Comparison of ENCODE assay signal across 8 cellular contexts in genomic region chr3:52315977-52316764, GRCh38. TPM values are rescaled to one million over a fixed set of nuclear protein-coding genes. Genes with fewer than 3 reads are reported as not detected.
DNase-seq lines count a peak whose midpoint lies in the region; ATAC-seq, FAIRE-seq and TF ChIP-seq lines count a peak whose summit lies in the region.

TSS of gene DNAH1 (plus strand) at chr3:52316319. CDS start at chr3:52322443, 6,124 bp downstream.

- SMC1A ChIA-PET in GM12878 (lab: Charles Lee; ENCODE audit: uncharacterized antibody, unreplicated experiment): interaction anchor here (1.0 to 2.1 kb wide), 4 partner anchors 12 to 23 kb away, joined by 3 to 12 read pairs (median 4); no protein-coding TSS in a partner anchor

- no peak for TF ChIP-seq POLR2A in GM12878 (IDR thresholded peaks at IDR 0.05; ENCODE audit: low read depth, low read length)

- no peaks in the 10 kb centered on the region for H3K79me2 ChIP-seq in GM12878 (ENCODE audit: control insufficient read depth, insufficient read depth, low read length)

- intact Hi-C loops in heart right ventricle (cut with DNase I): no loop called here
- intact Hi-C loops in left ventricle myocardium superior (cut with micrococcal nuclease): no loop called here
- intact Hi-C loops in GM12878 (cut with micrococcal nuclease; ENCODE audit: unreplicated experiment): no loop called here
- intact Hi-C loops in A673 (cut with micrococcal nuclease; ENCODE audit: unreplicated experiment): no loop called here

- CTCF ChIA-PET in GM12878 (lab: Yijun Ruan, JAX): interaction anchor here (1.5 to 8.2 kb wide), 2 partner anchors 23 to 85 kb away, joined by 4 to 60 read pairs; no protein-coding TSS in a partner anchor
- CTCF ChIA-PET in A673 (lab: Charles Lee): no interaction called here

- ATAC-seq in heart right ventricle (no peak), left ventricle myocardium superior (no peak), GM12878 (no peak), GM21447 (IDR thresholded peaks at IDR 0.05; ENCODE audit: unreplicated experiment) (no peak)

- H3K27ac ChIP-seq in heart right ventricle (peak within 1 kb of the TSS in 2 of 10 donors; percentile 8 to 30), GM12878 (ENCODE audit: control insufficient read depth, insufficient read depth) (peak within 1 kb of the TSS; percentile 20; the same call in 1 of the 2 replicates), mucosa of rectum (ENCODE audit: low read depth in 2 of 2, low read length in 2 of 2) (no peak within 1 kb of the TSS), A673 (ENCODE audit: low read depth, low read length, poor library complexity, severe bottlenecking) (no peak within 1 kb of the TSS)

- peak within 1 kb of the TSS; percentile 55 for H3K4me2 ChIP-seq in GM12878 (ENCODE audit: control insufficient read depth, insufficient read depth)

- peaks cover 0 to 5% (median 0%) of the 10 kb centered on the region in 9 donors for H3K36me3 ChIP-seq in heart right ventricle
- no peaks in the 10 kb centered on the region; a peak in 1 of 4 replicates for H3K36me3 ChIP-seq in GM12878 (ENCODE audit: control insufficient read depth in 2 of 2, insufficient read depth in 2 of 2, low read length in 1 of 2)
- H3K36me3 ChIP-seq in mucosa of rectum (ENCODE audit: control insufficient read depth in 2 of 2, insufficient read depth in 2 of 2, low read length in 2 of 2): peaks cover 0 to 3% of the 10 kb centered on the region in 2 donors
- H3K36me3 ChIP-seq in A673 (ENCODE audit: insufficient read depth, low read length, poor library complexity, severe bottlenecking): no peaks in the 10 kb centered on the region

- H3K27me3 ChIP-seq in heart right ventricle: no peaks in the 10 kb centered on the region
- H3K27me3 ChIP-seq in GM12878 (replicated peaks in 1 of 2; ENCODE audit: control insufficient read depth in 2 of 2, insufficient read depth in 2 of 2, low read length in 1 of 2): no peaks in the 10 kb centered on the region
- H3K27me3 ChIP-seq in mucosa of rectum (ENCODE audit: control insufficient read depth in 2 of 2, insufficient read depth in 2 of 2, low read length in 2 of 2): no peaks in the 10 kb centered on the region
- H3K27me3 ChIP-seq in A673 (replicated peaks; ENCODE audit: insufficient read depth, low read depth, low read length, poor library complexity): no peaks in the 10 kb centered on the region

- no peak for FAIRE-seq in GM12878 (lab: Jason Lieb, UNC)

- RAD21 ChIA-PET in GM12878 (lab: Charles Lee; ENCODE audit: unreplicated experiment): no interaction called here

- H4K20me1 ChIP-seq in GM12878 (ENCODE audit: control insufficient read depth, insufficient read depth): no peaks in the 10 kb centered on the region

- H3K4me1 ChIP-seq in heart right ventricle: peaks cover 8 to 37% (median 25%) of the 10 kb centered on the region in 9 donors
- peaks cover 46% of the 10 kb centered on the region for H3K4me1 ChIP-seq in GM12878 (ENCODE audit: control insufficient read depth, insufficient read depth, low read length)
- peaks cover 11 to 15% of the 10 kb centered on the region in 2 donors for H3K4me1 ChIP-seq in mucosa of rectum (ENCODE audit: control insufficient read depth in 2 of 2, insufficient read depth in 2 of 2, low read length in 2 of 2)
- H3K4me1 ChIP-seq in A673 (ENCODE audit: insufficient read depth, low read length, poor library complexity, severe bottlenecking): no peaks in the 10 kb centered on the region

- DNase-seq in heart right ventricle: no peak
- no peak for DNase-seq in left ventricle myocardium superior
- no peak for DNase-seq in GM12878 (ENCODE audit: low read depth, low spot score)
- no peak for DNase-seq in A673 (ENCODE audit: low spot score)
- no peak for DNase-seq in NCI-H510A treated with DMSO at 0.1 percent for 48 hours (lab: John Stamatoyannopoulos, UW)
- no peak for DNase-seq in central memory CD4-positive, alpha-beta T cell

- no peak for TF ChIP-seq RAD21 in GM12878 (IDR thresholded peaks at IDR 0.05; ENCODE audit: insufficient read depth, low read depth, low read length)

- TF ChIP-seq EP300 in GM12878 (IDR thresholded peaks at IDR 0.05; ENCODE audit: borderline replicate concordance in 1 of 2, control insufficient read depth in 1 of 2, low read depth in 2 of 2, low read length in 2 of 2): no peak

- H2AFZ ChIP-seq in GM12878 (ENCODE audit: control insufficient read depth, low read depth, low read length): no peak within 1 kb of the TSS

- H3K9me3 ChIP-seq in heart right ventricle: no peaks in the 10 kb centered on the region
- H3K9me3 ChIP-seq in GM12878 (replicated peaks; ENCODE audit: control insufficient read depth, insufficient read depth, low read length): no peaks in the 10 kb centered on the region
- H3K9me3 ChIP-seq in mucosa of rectum (ENCODE audit: control insufficient read depth in 2 of 2, low read length in 2 of 2): no peaks in the 10 kb centered on the region
- H3K9me3 ChIP-seq in A673 (ENCODE audit: low read depth, low read length, poor library complexity, severe bottlenecking): no peaks in the 10 kb centered on the region

- H3K9ac ChIP-seq in GM12878 (ENCODE audit: control insufficient read depth, insufficient read depth, low read length): no peak within 1 kb of the TSS
- H3K9ac ChIP-seq in mucosa of rectum (ENCODE audit: low read depth in 1 of 2, low read length in 2 of 2): no peak within 1 kb of the TSS

- H3K4me3 ChIP-seq in heart right ventricle (peak within 1 kb of the TSS in 6 of 10 donors; percentile 30 to 48 (median 46)), GM12878 (no peak within 1 kb of the TSS), mucosa of rectum (ENCODE audit: low read length in 2 of 2) (peak within 1 kb of the TSS; percentile 61 to 76), A673 (ENCODE audit: low read depth, low read length, poor library complexity, severe bottlenecking) (no peak within 1 kb of the TSS)

- BruUV-seq in GM12878 (replicated peaks; lab: Mats Ljungman, UMichigan) (no TSS peak), A673 (replicated peaks; lab: Mats Ljungman, UMichigan) (no TSS peak)

- TF ChIP-seq CTCF in heart right ventricle (IDR thresholded peaks at IDR 0.05) (no peak), GM12878 (IDR thresholded peaks at IDR 0.05 in 2 of 3, conservative IDR thresholded peaks at IDR 0.05 in 1 of 3; ENCODE audit: control insufficient read depth in 2 of 3, extremely low read depth in 1 of 3, insufficient read depth in 1 of 3, low read depth in 3 of 3, low read length in 3 of 3) (no peak), A673 (conservative IDR thresholded peaks at IDR 0.05; ENCODE audit: low read depth, low read length) (no peak)

- in situ Hi-C loops in GM12878 (cut with MboI): no loop called here

- POLR2A ChIA-PET in GM12878 (lab: Charles Lee) (interaction anchor here (0.6 to 5.7 kb wide), 2 partner anchors 16 to 577 kb away, joined by 3 to 29 read pairs; no protein-coding TSS in a partner anchor), A673 (lab: Charles Lee; ENCODE audit: low non-redundant PET) (no interaction called here)

- WGBS in heart right ventricle, 2 donors: 87 to 91% methylated on average over 3 of the region's 3 CpGs
- WGBS in GM12878 (ENCODE audit: insufficient coverage, insufficient replicate concordance, low lambda C conversion rate, missing lambda C conversion rate): 100% methylated on average over 3 of the region's 3 CpGs

TF ChIP-seq in GM12878, 131 proteins besides CTCF, POLR2A, EP300 and RAD21 (continues in another document):
- TF ChIP-seq, protein P1, sequence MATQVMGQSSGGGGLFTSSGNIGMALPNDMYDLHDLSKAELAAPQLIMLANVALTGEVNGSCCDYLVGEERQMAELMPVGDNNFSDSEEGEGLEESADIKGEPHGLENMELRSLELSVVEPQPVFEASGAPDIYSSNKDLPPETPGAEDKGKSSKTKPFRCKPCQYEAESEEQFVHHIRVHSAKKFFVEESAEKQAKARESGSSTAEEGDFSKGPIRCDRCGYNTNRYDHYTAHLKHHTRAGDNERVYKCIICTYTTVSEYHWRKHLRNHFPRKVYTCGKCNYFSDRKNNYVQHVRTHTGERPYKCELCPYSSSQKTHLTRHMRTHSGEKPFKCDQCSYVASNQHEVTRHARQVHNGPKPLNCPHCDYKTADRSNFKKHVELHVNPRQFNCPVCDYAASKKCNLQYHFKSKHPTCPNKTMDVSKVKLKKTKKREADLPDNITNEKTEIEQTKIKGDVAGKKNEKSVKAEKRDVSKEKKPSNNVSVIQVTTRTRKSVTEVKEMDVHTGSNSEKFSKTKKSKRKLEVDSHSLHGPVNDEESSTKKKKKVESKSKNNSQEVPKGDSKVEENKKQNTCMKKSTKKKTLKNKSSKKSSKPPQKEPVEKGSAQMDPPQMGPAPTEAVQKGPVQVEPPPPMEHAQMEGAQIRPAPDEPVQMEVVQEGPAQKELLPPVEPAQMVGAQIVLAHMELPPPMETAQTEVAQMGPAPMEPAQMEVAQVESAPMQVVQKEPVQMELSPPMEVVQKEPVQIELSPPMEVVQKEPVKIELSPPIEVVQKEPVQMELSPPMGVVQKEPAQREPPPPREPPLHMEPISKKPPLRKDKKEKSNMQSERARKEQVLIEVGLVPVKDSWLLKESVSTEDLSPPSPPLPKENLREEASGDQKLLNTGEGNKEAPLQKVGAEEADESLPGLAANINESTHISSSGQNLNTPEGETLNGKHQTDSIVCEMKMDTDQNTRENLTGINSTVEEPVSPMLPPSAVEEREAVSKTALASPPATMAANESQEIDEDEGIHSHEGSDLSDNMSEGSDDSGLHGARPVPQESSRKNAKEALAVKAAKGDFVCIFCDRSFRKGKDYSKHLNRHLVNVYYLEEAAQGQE (IDR thresholded peaks at IDR 0.05; ENCODE audit: low read depth, low read length): no peak
- peak; percentile 71 for TF ChIP-seq BMI1 (IDR thresholded peaks at IDR 0.05; ENCODE audit: borderline replicate concordance)

RNA-seq across cellular contexts. Expression of gene DNAH1, which starts in this region (rescaled TPM):
- 1 to 10 TPM; 1.5 to 5.9 (median 2.8) TPM for total RNA-seq in heart right ventricle
- 1 to 10 TPM in 1 of 2 donors, under 1 TPM in 1; 0.99 to 6.4 TPM for polyA plus RNA-seq in heart right ventricle
- 2.3 TPM for total RNA-seq in left ventricle myocardium superior
- total RNA-seq in GM12878 (2013; cell fraction: nucleolus; rRNA removed): 71.1 and 76.2 TPM in 2 replicates
- 3.3 and 3.4 TPM in 2 replicates for total RNA-seq in GM12878 (2014; rRNA removed)
- total RNA-seq in GM12878 (2014; rRNA removed; fragmentation: Illumina TruSeq; extraction: Trizol): 2.3 TPM in 2 replicates
- total RNA-seq in GM12878 (2021): 4.4 and 5.7 TPM in 2 replicates
- polyA plus RNA-seq in GM12878 (2011; ENCODE audit: low read depth): 3.9 TPM
- polyA plus RNA-seq in GM12878 (2011; rRNA removed): 1.8 and 3.2 TPM in 2 replicates
- polyA plus RNA-seq in GM12878 (2011; cell fraction: cytosol; rRNA removed): 2.9 and 4.0 TPM in 2 replicates
- 41.3 and 54.3 TPM in 2 replicates for polyA plus RNA-seq in GM12878 (2011; cell fraction: nucleus; rRNA removed)
- 5.3 and 7.2 TPM in 2 replicates for polyA plus RNA-seq in GM12878 (2012)
- 2.3 and 3.7 TPM in 2 replicates for polyA plus RNA-seq in GM12878 (2014; fragmentation: Illumina TruSeq; extraction: Trizol)
- polyA plus RNA-seq in GM12878 (2014; fragmentation: Nextera tagmentation; extraction: Ambion mirVana): under 1 TPM; 0.31 to 0.33 TPM
- polyA plus RNA-seq in GM12878 (2014; rRNA removed): 4.4 and 5.8 TPM in 2 replicates
- under 1 TPM; 0.48 to 0.57 TPM for polyA plus RNA-seq in GM12878 (2016; fragmentation: Nextera tagmentation; extraction: Ambion mirVana)
- 11.5 and 14.5 TPM in 2 replicates for polyA minus RNA-seq in GM12878 (2011; rRNA and poly(A)+ RNA removed)
- polyA minus RNA-seq in GM12878 (2011; cell fraction: cytosol; rRNA and poly(A)+ RNA removed): 1.0 and 1.3 TPM in 2 replicates
- polyA minus RNA-seq in GM12878 (2011; cell fraction: nucleus; rRNA and poly(A)+ RNA removed): 10.0 and 18.0 TPM in 2 replicates
- total RNA-seq in A673 (2021): 1.3 and 1.8 TPM in 2 replicates

Comparison
In these comparisons a context has a peak if more than half of its experiments do, and no peak if none do; other contexts are left out.
1. H3K4me3 ChIP-seq: peak in heart right ventricle (6 of 10) and mucosa of rectum (2 of 2); none in GM12878 (single experiment) and A673 (single experiment).